Comparison of ENCODE assay signal across 16 cellular contexts in the genomic region with DNA sequence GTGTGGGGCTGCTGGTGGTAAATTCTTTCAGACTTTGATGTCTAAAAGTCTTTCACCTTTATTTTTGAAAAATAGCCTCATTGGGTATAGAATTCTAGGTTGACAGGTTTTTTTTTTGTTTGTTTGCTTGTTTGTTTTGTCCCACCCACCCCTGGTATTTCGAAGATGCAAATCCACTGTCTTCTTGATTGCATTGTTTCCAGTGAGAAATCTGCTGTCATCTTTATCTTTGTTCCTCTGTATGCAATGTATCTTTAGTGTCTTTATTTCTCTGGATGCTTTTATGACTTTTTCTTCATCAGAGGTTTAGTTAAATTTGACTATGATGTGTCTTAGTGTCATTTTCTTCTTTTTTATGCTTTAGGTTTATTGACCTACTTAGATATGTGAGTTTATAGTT. TPM values are rescaled to one million over a fixed set of nuclear protein-coding genes. Genes with fewer than 3 reads are reported as not detected.
DNase-seq lines count a peak whose midpoint lies in the region; ATAC-seq, FAIRE-seq and TF ChIP-seq lines count a peak whose summit lies in the region.
"Had no signal": no experiment of that assay in that cellular context is flagged by ENCODE, and none has a peak within 500 bp of the region (broad histone marks: within the 10 kb centered on the region; RNA-seq: fewer than 3 reads in every experiment).

No MANE protein-coding gene starts in this region.

- no peak for TF ChIP-seq EP300 in K562 (IDR thresholded peaks at IDR 0.05; ENCODE audit: low read length)

- no peaks in the 10 kb centered on the region for H3K9me1 ChIP-seq in K562 (ENCODE audit: control insufficient read depth, insufficient read depth, low read length)

- BruUV-seq in K562 (replicated peaks; lab: Mats Ljungman, UMichigan): no TSS peak

- TF ChIP-seq POLR2A in K562 (conservative IDR thresholded peaks at IDR 0.05): no peak

- H3K4me1 Mint-ChIP-seq in WTC11: no peaks in the 10 kb centered on the region
- H3K4me1 Mint-ChIP-seq: CD4-positive, alpha-beta memory T cell had no signal

- no peak for FAIRE-seq in K562 (lab: Jason Lieb, UNC)
- FAIRE-seq: GM12892, H54 had no signal

- TF ChIP-seq CTCF in WTC11 (IDR thresholded peaks at IDR 0.05) (no peak), K562 (IDR thresholded peaks at IDR 0.05 in 2 of 3, conservative IDR thresholded peaks at IDR 0.05 in 1 of 3; ENCODE audit: insufficient read depth in 2 of 3, low read depth in 1 of 3, low read length in 3 of 3) (no peak)

- H3K4me1 ChIP-seq in K562 (replicated peaks in 1 of 2; ENCODE audit: control insufficient read depth in 2 of 2, insufficient read depth in 2 of 2, low read length in 2 of 2): no peaks in the 10 kb centered on the region
- H3K4me1 ChIP-seq: Caco-2, HAP-1 had no signal

- H3K27ac Mint-ChIP-seq in WTC11: no peak overlapping the region
- H3K27ac Mint-ChIP-seq: CD4-positive, alpha-beta memory T cell had no signal

- H3K9me3 ChIP-seq in K562 (replicated peaks; ENCODE audit: control insufficient read depth, insufficient read depth, low read depth, low read length): peaks cover 2% of the 10 kb centered on the region; the same call in 1 of the 2 replicates
- H3K9me3 ChIP-seq: Caco-2, HAP-1 had no signal

- no peaks in the 10 kb centered on the region for H3K79me2 ChIP-seq in K562 (ENCODE audit: control insufficient read depth, insufficient read depth, low read length)

- 79% methylated on average over 1 of the region's 1 CpG for WGBS in K562 (ENCODE audit: insufficient coverage, low coverage, missing lambda C conversion rate)

- in situ Hi-C loops in K562 (cut with MboI): no loop called here

- CTCF ChIA-PET in WTC11 (lab: Charles Lee): no interaction called here
- CTCF ChIA-PET in K562 (lab: Yijun Ruan, JAX; ENCODE audit: low intra/inter-chr PET ratio): interaction anchor here (0.6 kb wide), 1 partner anchor 27 kb away, joined by 3 read pairs; no protein-coding TSS in a partner anchor

- H3K9ac ChIP-seq in K562 (ENCODE audit: insufficient read depth in 1 of 2, low read depth in 2 of 2, low read length in 2 of 2): no peak overlapping the region

- POLR2A ChIA-PET in WTC11 (lab: Charles Lee) (no interaction called here), K562 (lab: Yijun Ruan, JAX) (no interaction called here)

- H3K4me3 ChIP-seq in K562: no peak overlapping the region
- H3K4me3 ChIP-seq: HAP-1 had no signal

- no peaks in the 10 kb centered on the region for H4K20me1 ChIP-seq in K562 (replicated peaks; ENCODE audit: control insufficient read depth, insufficient read depth, low read length)

- no peak overlapping the region for H3K27ac ChIP-seq in K562 (ENCODE audit: extremely low read depth, low read depth, low read length)

- H3K27me3 ChIP-seq in K562 (ENCODE audit: control insufficient read depth in 2 of 2, insufficient read depth in 2 of 2, low read length in 2 of 2): no peaks in the 10 kb centered on the region

- no peak overlapping the region for H3K4me2 ChIP-seq in K562 (ENCODE audit: insufficient read depth, low read length)

- H3K36me3 Mint-ChIP-seq in WTC11: peaks cover 13% of the 10 kb centered on the region

- ATAC-seq in WTC11 (no peak), K562 (no peak)

- H3K9me3 Mint-ChIP-seq in WTC11: peaks cover 31% of the 10 kb centered on the region

- intact Hi-C loops in K562 (cut with micrococcal nuclease): no loop called here

- no peaks in the 10 kb centered on the region; the same call in 1 of the 2 replicates for H3K27me3 Mint-ChIP-seq in WTC11 (ENCODE audit: low read depth)
- H3K27me3 Mint-ChIP-seq: CD4-positive, alpha-beta memory T cell had no signal

- no peaks in the 10 kb centered on the region for H3K36me3 ChIP-seq in K562 (ENCODE audit: control insufficient read depth, insufficient read depth, low read length)
- H3K36me3 ChIP-seq: HAP-1 had no signal

- H3K4me3 Mint-ChIP-seq in WTC11: no peak overlapping the region
- H3K4me3 Mint-ChIP-seq: CD4-positive, alpha-beta memory T cell had no signal

- DNase-seq in WTC11 (ENCODE audit: low spot score) (no peak), amniotic epithelial cell (ENCODE audit: low read depth) (peak; percentile 5), K562 (ENCODE audit: extremely low read depth in 1 of 4, low spot score in 3 of 4) (no peak), iPS-NIHi11 (ENCODE audit: low spot score) (no peak), cerebellar cortex (ENCODE audit: low spot score) (no peak), DMS79 treated with DMSO at 0.1 percent for 48 hours (lab: John Stamatoyannopoulos, UW) (no peak)
- DNase-seq: C1 segment of cervical spinal cord; Caco-2; CD4-positive, alpha-beta memory T cell; DMS153; EL; GDM1; GOT3 had no signal

- no peak for TF ChIP-seq RAD21 in K562 (CRISPR knock-in tag; conservative IDR thresholded peaks at IDR 0.05 in 1 of 2, IDR thresholded peaks at IDR 0.05 in 1 of 2)

- no peak overlapping the region for H2AFZ ChIP-seq in K562 (ENCODE audit: low read depth, low read length)

TF ChIP-seq in WTC11, 78 proteins besides CTCF, POLR2A, EP300 and RAD21 (continues in another document):
- peak; percentile 77; the same call in 1 of the 2 replicates for TF ChIP-seq ZNF317 (CRISPR knock-in tag; IDR thresholded peaks at IDR 0.05; ENCODE audit: borderline replicate concordance, low read depth)
- TF ChIP-seq, protein P1, sequence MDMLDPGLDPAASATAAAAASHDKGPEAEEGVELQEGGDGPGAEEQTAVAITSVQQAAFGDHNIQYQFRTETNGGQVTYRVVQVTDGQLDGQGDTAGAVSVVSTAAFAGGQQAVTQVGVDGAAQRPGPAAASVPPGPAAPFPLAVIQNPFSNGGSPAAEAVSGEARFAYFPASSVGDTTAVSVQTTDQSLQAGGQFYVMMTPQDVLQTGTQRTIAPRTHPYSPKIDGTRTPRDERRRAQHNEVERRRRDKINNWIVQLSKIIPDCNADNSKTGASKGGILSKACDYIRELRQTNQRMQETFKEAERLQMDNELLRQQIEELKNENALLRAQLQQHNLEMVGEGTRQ (CRISPR knock-in tag; IDR thresholded peaks at IDR 0.05): no peak
- TF ChIP-seq, protein P2, sequence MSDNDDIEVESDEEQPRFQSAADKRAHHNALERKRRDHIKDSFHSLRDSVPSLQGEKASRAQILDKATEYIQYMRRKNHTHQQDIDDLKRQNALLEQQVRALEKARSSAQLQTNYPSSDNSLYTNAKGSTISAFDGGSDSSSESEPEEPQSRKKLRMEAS (CRISPR knock-in tag; IDR thresholded peaks at IDR 0.05): no peak

TF ChIP-seq in K562, 482 proteins besides CTCF, POLR2A, EP300 and RAD21 (continues in another document):
- TF ChIP-seq TRIM28 (IDR thresholded peaks at IDR 0.05) (0 out of 2 replicates have a peak, but pooled peaks have one; percentile 54), RCOR1 (IDR thresholded peaks at IDR 0.05; ENCODE audit: borderline replicate concordance in 1 of 2, low read depth in 2 of 2, low read length in 2 of 2) (no peak), DACH1 (IDR thresholded peaks at IDR 0.05; ENCODE audit: partially characterized antibody) (no peak)
- TF ChIP-seq, protein P3, sequence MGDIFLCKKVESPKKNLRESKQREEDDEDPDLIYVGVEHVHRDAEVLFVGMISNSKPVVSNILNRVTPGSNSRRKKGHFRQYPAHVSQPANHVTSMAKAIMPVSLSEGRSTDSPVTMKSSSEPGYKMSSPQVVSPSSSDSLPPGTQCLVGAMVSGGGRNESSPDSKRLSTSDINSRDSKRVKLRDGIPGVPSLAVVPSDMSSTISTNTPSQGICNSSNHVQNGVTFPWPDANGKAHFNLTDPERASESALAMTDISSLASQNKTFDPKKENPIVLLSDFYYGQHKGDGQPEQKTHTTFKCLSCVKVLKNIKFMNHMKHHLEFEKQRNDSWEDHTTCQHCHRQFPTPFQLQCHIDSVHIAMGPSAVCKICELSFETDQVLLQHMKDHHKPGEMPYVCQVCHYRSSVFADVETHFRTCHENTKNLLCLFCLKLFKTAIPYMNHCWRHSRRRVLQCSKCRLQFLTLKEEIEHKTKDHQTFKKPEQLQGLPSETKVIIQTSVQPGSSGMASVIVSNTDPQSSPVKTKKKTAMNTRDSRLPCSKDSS (IDR thresholded peaks at IDR 0.05; ENCODE audit: low read depth, partially characterized antibody): peak; percentile 58
- TF ChIP-seq, protein P4, sequence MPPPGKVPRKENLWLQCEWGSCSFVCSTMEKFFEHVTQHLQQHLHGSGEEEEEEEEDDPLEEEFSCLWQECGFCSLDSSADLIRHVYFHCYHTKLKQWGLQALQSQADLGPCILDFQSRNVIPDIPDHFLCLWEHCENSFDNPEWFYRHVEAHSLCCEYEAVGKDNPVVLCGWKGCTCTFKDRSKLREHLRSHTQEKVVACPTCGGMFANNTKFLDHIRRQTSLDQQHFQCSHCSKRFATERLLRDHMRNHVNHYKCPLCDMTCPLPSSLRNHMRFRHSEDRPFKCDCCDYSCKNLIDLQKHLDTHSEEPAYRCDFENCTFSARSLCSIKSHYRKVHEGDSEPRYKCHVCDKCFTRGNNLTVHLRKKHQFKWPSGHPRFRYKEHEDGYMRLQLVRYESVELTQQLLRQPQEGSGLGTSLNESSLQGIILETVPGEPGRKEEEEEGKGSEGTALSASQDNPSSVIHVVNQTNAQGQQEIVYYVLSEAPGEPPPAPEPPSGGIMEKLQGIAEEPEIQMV (tag; conservative IDR thresholded peaks at IDR 0.05; ENCODE audit: low read depth): no peak

RNA-seq across cellular contexts. Expression of a gene that starts 21.3 kb away (rescaled TPM):
- total RNA-seq in WTC11 (2021): 25.6 to 28.0 TPM (median 26.1 TPM) in 3 replicates
- total RNA-seq in K562 (2011; cell fraction: chromatin; rRNA removed; ENCODE audit: low replicate concordance): 8.4 and 10.2 TPM in 2 replicates
- 10.5 and 11.3 TPM in 2 replicates for total RNA-seq in K562 (2011; cell fraction: nucleolus; rRNA removed)
- total RNA-seq in K562 (2011; cell fraction: nucleoplasm; rRNA removed): 13.2 and 18.2 TPM in 2 replicates
- 49.4 and 51.3 TPM in 2 replicates for total RNA-seq in K562 (2014; rRNA removed)
- total RNA-seq in K562 (2014; rRNA removed; fragmentation: Illumina TruSeq; extraction: Trizol): 66.9 and 71.1 TPM in 2 replicates
- 50.5 and 53.4 TPM in 2 replicates for total RNA-seq in K562 (2015; rRNA removed; fragmentation: Illumina TruSeq; extraction: Trizol)
- total RNA-seq in K562 (2021): 64.8 and 70.1 TPM in 2 replicates
- polyA plus RNA-seq in K562 (2011; rRNA removed): 53.8 and 70.5 TPM in 2 replicates
- 24.6 and 35.4 TPM in 2 replicates for polyA plus RNA-seq in K562 (2011; cell fraction: cytosol; rRNA removed)
- polyA plus RNA-seq in K562 (2011; cell fraction: nucleus; rRNA removed): 12.7 and 17.6 TPM in 2 replicates
- 37.4 and 67.9 TPM in 2 replicates for polyA plus RNA-seq in K562 (2012)
- polyA plus RNA-seq in K562 (2014; fragmentation: Illumina TruSeq; extraction: Trizol): 71.0 and 72.3 TPM in 2 replicates
- 10 to 100 TPM; 22.9 to 26.8 TPM for polyA plus RNA-seq in K562 (2014; fragmentation: Nextera tagmentation; extraction: Ambion mirVana)
- 71.9 and 81.5 TPM in 2 replicates for polyA plus RNA-seq in K562 (2014; rRNA removed)
- polyA minus RNA-seq in K562 (2011; rRNA and poly(A)+ RNA removed): 52.3 and 64.9 TPM in 2 replicates
- 13.9 and 27.8 TPM in 2 replicates for polyA minus RNA-seq in K562 (2011; cell fraction: cytosol; rRNA and poly(A)+ RNA removed)
- 4.7 and 8.8 TPM in 2 replicates for polyA minus RNA-seq in K562 (2011; cell fraction: nucleus; rRNA and poly(A)+ RNA removed)
